In the genomic region with DNA sequence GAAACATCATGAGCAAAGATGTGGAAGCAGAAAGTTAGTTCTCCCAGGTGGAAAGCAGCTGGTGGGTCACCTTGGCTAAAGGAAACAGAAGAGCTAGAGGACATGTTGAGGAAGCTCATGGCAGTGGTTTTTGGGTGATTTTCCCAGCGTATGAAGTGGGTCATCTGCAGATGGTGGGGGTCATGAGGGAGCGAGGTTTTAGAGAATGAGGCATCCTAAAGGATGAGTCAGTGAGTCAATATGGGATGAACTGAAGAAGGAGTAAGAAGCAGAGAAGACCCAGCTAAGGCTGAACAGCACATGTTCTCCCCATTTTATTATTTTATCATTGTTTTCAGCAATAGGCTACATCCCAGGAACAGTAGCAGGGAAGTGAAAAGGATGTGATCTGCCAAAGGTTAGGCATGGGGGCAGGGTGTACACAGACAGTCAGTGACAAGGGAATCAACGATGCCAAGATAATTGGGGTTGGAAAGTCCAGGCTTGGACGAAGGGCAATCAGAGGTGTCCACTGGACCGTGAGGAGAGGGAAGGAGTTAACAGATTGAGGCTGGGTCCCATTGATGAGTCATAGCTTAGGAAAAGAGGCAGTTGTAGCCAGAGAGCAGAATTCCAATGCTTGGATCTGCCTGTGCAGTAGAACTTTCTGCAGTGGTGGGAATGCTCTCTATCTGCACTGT, we compare ENCODE assay signal across 16 cellular contexts.
DNase-seq lines count a peak whose midpoint lies in the region; ATAC-seq and TF ChIP-seq lines count a peak whose summit lies in the region.
"Had no signal": no experiment of that assay in that cellular context is flagged by ENCODE, and none has a peak within 500 bp of the region (broad histone marks: within the 10 kb centered on the region; RNA-seq: fewer than 3 reads in every experiment).

No MANE protein-coding gene starts in this region.

- no peak for TF ChIP-seq CTCF in fibroblast of mammary gland (conservative IDR thresholded peaks at IDR 0.05; ENCODE audit: control insufficient read depth, insufficient read depth, low read depth, low read length)

- intact Hi-C loops in Right ventricle myocardium superior (cut with DNase I): no loop called here
- intact Hi-C loops in left cardiac atrium (cut with DNase I): no loop called here

- DNase-seq in Right ventricle myocardium superior (no peak), left cardiac atrium (no peak), RPMI7951 (ENCODE audit: low read depth) (peak; percentile 10), fibroblast of mammary gland (ENCODE audit: low read depth) (peak; percentile 72), HK-2 (ENCODE audit: unreplicated experiment) (no peak), activated T-cell treated with anti-CD3 and anti-CD28 coated beads for 4 hours (no peak)
- no peak for DNase-seq in stimulated activated CD4-positive, alpha-beta T cell treated with anti-CD3 and anti-CD28 coated beads, Interleukin-2, amount 100 ng/mL, for 24 hours
- DNase-seq: BE2C; Calu3; CD4-positive, alpha-beta T cell; NCI-H187 treated with DMSO at 0.1 percent for 48 hours; NCI-H446 treated with DMSO at 0.1 percent for 48 hours; PC-9 had no signal

- no peak overlapping the region for H3K4me3 ChIP-seq in fibroblast of mammary gland (ENCODE audit: control insufficient read depth, low read depth, low read length)
- H3K4me3 ChIP-seq: PC-9, SK-N-MC had no signal

- ATAC-seq in Right ventricle myocardium superior (ENCODE audit: poor library complexity) (peak; percentile 20), left cardiac atrium (no peak), HG02852 (IDR thresholded peaks at IDR 0.05; ENCODE audit: unreplicated experiment) (no peak)
- ATAC-seq: Right ventricle myocardium inferior had no signal

Comparison
In these comparisons a context has a peak if more than half of its experiments do, and no peak if none do; other contexts are left out.
1. DNase-seq: peak in RPMI7951 (single experiment) and fibroblast of mammary gland (single experiment); none in Right ventricle myocardium superior (single experiment), left cardiac atrium (single experiment), HK-2 (single experiment), stimulated activated CD4-positive, alpha-beta T cell treated with anti-CD3 and anti-CD28 coated beads, Interleukin-2, amount 100 ng/mL, for 24 hours (0 of 2) and activated T-cell treated with anti-CD3 and anti-CD28 coated beads for 4 hours (single experiment).